Comparison of ENCODE assay signal across 20 cellular contexts in genomic region chr6:155994071-155994470, GRCh38.
"Had no signal": no experiment of that assay in that cellular context is flagged by ENCODE, and none has a peak within 500 bp of the region (broad histone marks: within the 10 kb centered on the region; RNA-seq: fewer than 3 reads in every experiment).

No MANE protein-coding gene starts in this region.

- H3K36me3 ChIP-seq: heart left ventricle, prostate gland, right lobe of liver, tibial artery, upper lobe of right lung had no signal

- H3K27me3 Mint-ChIP-seq: stimulated activated naive CD8-positive, alpha-beta T cell treated with anti-CD3 and anti-CD28 coated beads, Interleukin-15, Interleukin-2, amounts not matched to agents 100 ng/mL and 50 ng/mL, for 24 hours had no signal

- H3K27ac ChIP-seq: foreskin keratinocyte, parathyroid adenoma, prostate gland, right lobe of liver, upper lobe of right lung had no signal

- DNase-seq: dermis blood vessel endothelial cell; foreskin keratinocyte; heart left ventricle; hippocampal formation; kidney glomerular epithelial cell; mammary epithelial cell; naive thymus-derived CD4-positive, alpha-beta T cell; occipital lobe; retina; right lobe of liver; stimulated activated CD4-positive, alpha-beta T cell treated with anti-CD3 and anti-CD28 coated beads, Interleukin-1b, Interleukin-23, amount 100 ng/mL, for 48 hours; stimulated activated CD4-positive, alpha-beta T cell treated with anti-CD3 and anti-CD28 coated beads, Interleukin-4, amount 100 ng/mL, for 24 hours; tibial artery; upper lobe of right lung had no signal

- H3K4me1 Mint-ChIP-seq: naive thymus-derived CD4-positive, alpha-beta T cell had no signal

- H3K9ac ChIP-seq: parathyroid adenoma had no signal

- H3K4me3 Mint-ChIP-seq: naive thymus-derived CD4-positive, alpha-beta T cell; stimulated activated memory B cell treated with anti-CD40 and anti-IgM and Interleukin-4, amounts not matched to agents 10 μg/mL and 1 μg/mL and 100 μg/mL, for 72 hours; stimulated activated naive CD8-positive, alpha-beta T cell treated with anti-CD3 and anti-CD28 coated beads, Interleukin-15, Interleukin-2, amounts not matched to agents 100 ng/mL and 50 ng/mL, for 24 hours had no signal

- H3K4me3 ChIP-seq: heart left ventricle, prostate gland, right lobe of liver, tibial artery, upper lobe of right lung had no signal

- H2AFZ ChIP-seq: parathyroid adenoma had no signal

- H3K9me3 ChIP-seq: heart left ventricle, prostate gland, right lobe of liver, tibial artery, upper lobe of right lung had no signal

- H3K36me3 Mint-ChIP-seq: stimulated activated memory B cell treated with anti-CD40 and anti-IgM and Interleukin-4, amounts not matched to agents 10 μg/mL and 1 μg/mL and 100 μg/mL, for 72 hours had no signal

- H3K4me1 ChIP-seq: foreskin keratinocyte, parathyroid adenoma, prostate gland, right lobe of liver, upper lobe of right lung had no signal

- H3K27ac Mint-ChIP-seq: naive thymus-derived CD4-positive, alpha-beta T cell; stimulated activated memory B cell treated with anti-CD40 and anti-IgM and Interleukin-4, amounts not matched to agents 10 μg/mL and 1 μg/mL and 100 μg/mL, for 72 hours; stimulated activated naive CD8-positive, alpha-beta T cell treated with anti-CD3 and anti-CD28 coated beads, Interleukin-15, Interleukin-2, amounts not matched to agents 100 ng/mL and 50 ng/mL, for 24 hours had no signal

- FAIRE-seq: colon had no signal

- ATAC-seq: foreskin keratinocyte; heart left ventricle; left lobe of liver; naive thymus-derived CD4-positive, alpha-beta T cell; right lobe of liver; stimulated activated memory B cell treated with anti-CD40 and anti-IgM and Interleukin-4, amounts not matched to agents 10 μg/mL and 1 μg/mL and 100 μg/mL, for 72 hours; upper lobe of right lung had no signal

- H3K27me3 ChIP-seq: foreskin keratinocyte, heart left ventricle, right lobe of liver, tibial artery, upper lobe of right lung had no signal

- H3K79me2 ChIP-seq: parathyroid adenoma had no signal
